Comparison of ENCODE assay signal across 10 cellular contexts in genomic region chr11:19557185-19557584, GRCh38.
"Had no signal": no experiment of that assay in that cellular context is flagged by ENCODE, and none has a peak within 500 bp of the region (broad histone marks: within the 10 kb centered on the region; RNA-seq: fewer than 3 reads in every experiment).

No MANE protein-coding gene starts in this region.

- H3K36me3 ChIP-seq: ascending aorta, breast epithelium, cardiac muscle cell, colonic mucosa, esophagus squamous epithelium, heart left ventricle had no signal

- FAIRE-seq: endometrium, TTC549 had no signal

- DNase-seq: esophagus squamous epithelium had no signal

- H3K4me3 ChIP-seq: ascending aorta, breast epithelium, cardiac muscle cell, colonic mucosa, esophagus squamous epithelium, heart left ventricle had no signal

- H3K9me3 ChIP-seq: ascending aorta, breast epithelium, colonic mucosa, esophagus squamous epithelium, heart left ventricle had no signal

- H3K27ac ChIP-seq: ascending aorta, breast epithelium, cardiac muscle cell, colonic mucosa, epithelial cell of prostate, esophagus squamous epithelium, heart left ventricle, VCaP had no signal

- H3K27me3 ChIP-seq: ascending aorta, breast epithelium, colonic mucosa had no signal

- H3K4me1 ChIP-seq: breast epithelium, colonic mucosa had no signal
